1 cellular context compared by ENCODE assay signal in the genomic region with DNA sequence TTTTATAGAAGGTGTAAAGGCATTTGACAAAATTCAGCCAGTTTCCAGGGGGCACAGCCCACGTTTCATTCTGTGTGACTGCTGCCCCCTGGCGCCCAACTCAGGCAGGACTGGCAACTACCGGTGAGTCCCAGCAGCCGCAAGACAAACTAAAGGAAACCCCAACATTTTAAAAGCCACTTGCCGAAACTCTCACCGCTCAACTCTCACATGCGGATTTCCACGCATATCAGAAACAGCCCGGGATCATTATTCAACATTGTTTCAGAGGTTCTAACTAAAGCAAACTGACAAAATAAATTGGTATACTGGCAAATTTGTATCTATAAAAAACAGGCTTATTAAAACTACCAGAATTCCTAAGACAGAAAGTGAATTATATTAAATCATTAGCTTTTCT.
TF ChIP-seq lines count a peak whose summit lies in the region.

No MANE protein-coding gene starts in this region.

TF ChIP-seq in GM23338, 12 proteins besides CTCF, POLR2A, EP300 and RAD21 (continued from another document):
- TF ChIP-seq, protein P1, sequence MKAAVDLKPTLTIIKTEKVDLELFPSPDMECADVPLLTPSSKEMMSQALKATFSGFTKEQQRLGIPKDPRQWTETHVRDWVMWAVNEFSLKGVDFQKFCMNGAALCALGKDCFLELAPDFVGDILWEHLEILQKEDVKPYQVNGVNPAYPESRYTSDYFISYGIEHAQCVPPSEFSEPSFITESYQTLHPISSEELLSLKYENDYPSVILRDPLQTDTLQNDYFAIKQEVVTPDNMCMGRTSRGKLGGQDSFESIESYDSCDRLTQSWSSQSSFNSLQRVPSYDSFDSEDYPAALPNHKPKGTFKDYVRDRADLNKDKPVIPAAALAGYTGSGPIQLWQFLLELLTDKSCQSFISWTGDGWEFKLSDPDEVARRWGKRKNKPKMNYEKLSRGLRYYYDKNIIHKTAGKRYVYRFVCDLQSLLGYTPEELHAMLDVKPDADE (IDR thresholded peaks at IDR 0.05): no peak
- TF ChIP-seq STAT1 (IDR thresholded peaks at IDR 0.05; ENCODE audit: unreplicated experiment): no peak
- TF ChIP-seq ZNF331 (CRISPR knock-in tag; IDR thresholded peaks at IDR 0.05; ENCODE audit: low read depth): no peak
- TF ChIP-seq JUNB (IDR thresholded peaks at IDR 0.05; ENCODE audit: unreplicated experiment): no peak
- TF ChIP-seq EZH2 (IDR thresholded peaks at IDR 0.05; ENCODE audit: low read depth, unreplicated experiment): no peak
- TF ChIP-seq, protein P2, sequence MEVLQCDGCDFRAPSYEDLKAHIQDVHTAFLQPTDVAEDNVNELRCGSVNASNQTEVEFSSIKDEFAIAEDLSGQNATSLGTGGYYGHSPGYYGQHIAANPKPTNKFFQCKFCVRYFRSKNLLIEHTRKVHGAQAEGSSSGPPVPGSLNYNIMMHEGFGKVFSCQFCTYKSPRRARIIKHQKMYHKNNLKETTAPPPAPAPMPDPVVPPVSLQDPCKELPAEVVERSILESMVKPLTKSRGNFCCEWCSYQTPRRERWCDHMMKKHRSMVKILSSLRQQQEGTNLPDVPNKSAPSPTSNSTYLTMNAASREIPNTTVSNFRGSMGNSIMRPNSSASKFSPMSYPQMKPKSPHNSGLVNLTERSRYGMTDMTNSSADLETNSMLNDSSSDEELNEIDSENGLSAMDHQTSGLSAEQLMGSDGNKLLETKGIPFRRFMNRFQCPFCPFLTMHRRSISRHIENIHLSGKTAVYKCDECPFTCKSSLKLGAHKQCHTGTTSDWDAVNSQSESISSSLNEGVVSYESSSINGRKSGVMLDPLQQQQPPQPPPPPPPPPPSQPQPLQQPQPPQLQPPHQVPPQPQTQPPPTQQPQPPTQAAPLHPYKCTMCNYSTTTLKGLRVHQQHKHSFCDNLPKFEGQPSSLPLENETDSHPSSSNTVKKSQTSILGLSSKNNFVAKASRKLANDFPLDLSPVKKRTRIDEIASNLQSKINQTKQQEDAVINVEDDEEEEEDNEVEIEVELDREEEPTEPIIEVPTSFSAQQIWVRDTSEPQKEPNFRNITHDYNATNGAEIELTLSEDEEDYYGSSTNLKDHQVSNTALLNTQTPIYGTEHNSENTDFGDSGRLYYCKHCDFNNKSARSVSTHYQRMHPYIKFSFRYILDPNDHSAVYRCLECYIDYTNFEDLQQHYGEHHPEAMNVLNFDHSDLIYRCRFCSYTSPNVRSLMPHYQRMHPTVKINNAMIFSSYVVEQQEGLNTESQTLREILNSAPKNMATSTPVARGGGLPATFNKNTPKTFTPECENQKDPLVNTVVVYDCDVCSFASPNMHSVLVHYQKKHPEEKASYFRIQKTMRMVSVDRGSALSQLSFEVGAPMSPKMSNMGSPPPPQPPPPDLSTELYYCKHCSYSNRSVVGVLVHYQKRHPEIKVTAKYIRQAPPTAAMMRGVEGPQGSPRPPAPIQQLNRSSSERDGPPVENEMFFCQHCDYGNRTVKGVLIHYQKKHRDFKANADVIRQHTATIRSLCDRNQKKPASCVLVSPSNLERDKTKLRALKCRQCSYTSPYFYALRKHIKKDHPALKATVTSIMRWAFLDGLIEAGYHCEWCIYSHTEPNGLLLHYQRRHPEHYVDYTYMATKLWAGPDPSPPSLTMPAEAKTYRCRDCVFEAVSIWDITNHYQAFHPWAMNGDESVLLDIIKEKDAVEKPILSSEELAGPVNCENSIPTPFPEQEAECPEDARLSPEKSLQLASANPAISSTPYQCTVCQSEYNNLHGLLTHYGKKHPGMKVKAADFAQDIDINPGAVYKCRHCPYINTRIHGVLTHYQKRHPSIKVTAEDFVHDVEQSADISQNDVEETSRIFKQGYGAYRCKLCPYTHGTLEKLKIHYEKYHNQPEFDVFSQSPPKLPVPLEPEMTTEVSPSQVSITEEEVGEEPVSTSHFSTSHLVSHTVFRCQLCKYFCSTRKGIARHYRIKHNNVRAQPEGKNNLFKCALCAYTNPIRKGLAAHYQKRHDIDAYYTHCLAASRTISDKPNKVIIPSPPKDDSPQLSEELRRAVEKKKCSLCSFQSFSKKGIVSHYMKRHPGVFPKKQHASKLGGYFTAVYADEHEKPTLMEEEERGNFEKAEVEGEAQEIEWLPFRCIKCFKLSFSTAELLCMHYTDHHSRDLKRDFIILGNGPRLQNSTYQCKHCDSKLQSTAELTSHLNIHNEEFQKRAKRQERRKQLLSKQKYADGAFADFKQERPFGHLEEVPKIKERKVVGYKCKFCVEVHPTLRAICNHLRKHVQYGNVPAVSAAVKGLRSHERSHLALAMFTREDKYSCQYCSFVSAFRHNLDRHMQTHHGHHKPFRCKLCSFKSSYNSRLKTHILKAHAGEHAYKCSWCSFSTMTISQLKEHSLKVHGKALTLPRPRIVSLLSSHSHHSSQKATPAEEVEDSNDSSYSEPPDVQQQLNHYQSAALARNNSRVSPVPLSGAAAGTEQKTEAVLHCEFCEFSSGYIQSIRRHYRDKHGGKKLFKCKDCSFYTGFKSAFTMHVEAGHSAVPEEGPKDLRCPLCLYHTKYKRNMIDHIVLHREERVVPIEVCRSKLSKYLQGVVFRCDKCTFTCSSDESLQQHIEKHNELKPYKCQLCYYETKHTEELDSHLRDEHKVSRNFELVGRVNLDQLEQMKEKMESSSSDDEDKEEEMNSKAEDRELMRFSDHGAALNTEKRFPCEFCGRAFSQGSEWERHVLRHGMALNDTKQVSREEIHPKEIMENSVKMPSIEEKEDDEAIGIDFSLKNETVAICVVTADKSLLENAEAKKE (CRISPR knock-in tag; IDR thresholded peaks at IDR 0.05): no peak
TF ChIP-seq in GM23338: peak in this region for 0.
